In the genomic region with DNA sequence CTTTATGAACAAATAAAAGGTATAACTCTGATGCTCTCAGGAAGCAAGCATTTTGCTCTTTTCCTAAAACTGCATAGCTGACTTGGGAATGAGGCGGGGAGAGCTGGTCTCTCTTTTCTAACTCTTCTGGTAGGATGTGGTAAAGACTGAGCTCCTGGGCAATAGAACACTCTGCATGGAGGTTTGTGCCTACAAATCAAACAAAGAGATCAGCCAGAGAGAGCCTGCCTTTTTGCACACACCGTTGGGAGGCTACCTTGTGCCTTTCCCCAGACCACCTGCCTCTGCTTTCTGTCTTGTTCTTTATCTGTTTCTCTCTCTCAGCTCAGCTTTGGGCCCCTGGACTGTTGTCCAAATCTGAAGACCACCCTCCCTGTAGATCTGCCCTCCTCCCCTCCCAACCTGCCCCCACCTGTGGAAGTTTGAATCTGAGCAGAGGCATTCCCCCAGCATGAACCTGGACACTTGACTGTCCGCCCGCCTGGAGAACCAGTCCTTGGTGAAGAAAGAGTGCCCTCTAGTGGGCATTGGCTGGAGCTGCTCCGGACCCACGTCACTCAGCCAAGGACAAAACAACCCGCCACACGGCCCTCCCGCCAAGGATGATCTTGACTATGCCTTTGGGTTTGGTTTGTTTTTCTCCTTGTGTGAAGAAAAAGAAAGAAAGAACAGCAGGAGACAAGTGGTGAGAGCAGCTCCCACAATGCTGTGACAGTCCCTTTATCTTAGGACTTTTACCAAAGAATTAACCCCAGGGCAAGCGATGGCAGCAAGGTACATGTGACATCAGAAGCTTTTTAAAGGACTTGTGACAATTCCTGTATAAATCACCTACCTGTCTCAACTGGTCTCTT, we compare ENCODE assay signal across 8 cellular contexts.
DNase-seq lines count a peak whose midpoint lies in the region; ATAC-seq and TF ChIP-seq lines count a peak whose summit lies in the region.

No MANE protein-coding gene starts in this region.

- no peaks in the 10 kb centered on the region for H3K27me3 ChIP-seq in liver (ENCODE audit: control insufficient read depth in 4 of 4, insufficient read depth in 4 of 4, low read length in 3 of 4)

- no peak overlapping the region for H3K27ac ChIP-seq in C4-2B
- H3K27ac ChIP-seq in liver (ENCODE audit: low read depth in 1 of 2, low read length in 2 of 2), result no peak overlapping the region

- 22% methylated on average over 10 of the region's 10 CpGs for WGBS in liver

- H3K9me3 ChIP-seq in liver (ENCODE audit: control insufficient read depth in 4 of 4, low read length in 3 of 4), result no peaks in the 10 kb centered on the region

- TF ChIP-seq CTCF in C4-2B (conservative IDR thresholded peaks at IDR 0.05) (peak; percentile 95), liver (IDR thresholded peaks at IDR 0.05; ENCODE audit: low read depth, low read length, missing input control) (peak; percentile 97)

- no peak overlapping the region for H3K9ac ChIP-seq in liver (ENCODE audit: low read depth in 1 of 2, low read length in 2 of 2)

- DNase-seq in GM19240 (ENCODE audit: insufficient read length, low spot score) (peak; percentile 78), NCI-H446 (lab: John Stamatoyannopoulos, UW) (peak; percentile 82 to 94), dermis blood vessel endothelial cell (peak; percentile 80)
- peak; percentile 70 for DNase-seq in activated CD4-positive, alpha-beta T cell treated with anti-CD3 and anti-CD28 coated beads for 48 hours
- peak in 2 of 3 donors; percentile 13 to 26 for DNase-seq in stimulated activated CD4-positive, alpha-beta T cell treated with anti-CD3 and anti-CD28 coated beads, TNF-alpha, amount 100 ng/mL, for 1 hour (ENCODE audit: low read depth in 3 of 3, low spot score in 1 of 3)

- peak; percentile 91 for ATAC-seq in HG03378 (IDR thresholded peaks at IDR 0.05; ENCODE audit: unreplicated experiment)

- TF ChIP-seq RAD21 in liver (IDR thresholded peaks at IDR 0.05), result peak; percentile 99

- no peaks in the 10 kb centered on the region for H3K36me3 ChIP-seq in liver (ENCODE audit: control insufficient read depth in 4 of 4, insufficient read depth in 3 of 4, low read depth in 1 of 4, low read length in 3 of 4)

- no peak overlapping the region for H3K4me3 ChIP-seq in liver (ENCODE audit: low read depth in 1 of 3, low read length in 3 of 3)

- peaks cover 0 to 7% (median 0%) of the 10 kb centered on the region in 4 donors for H3K4me1 ChIP-seq in liver (ENCODE audit: control insufficient read depth in 4 of 4, insufficient read depth in 4 of 4, low read length in 3 of 4)

TF ChIP-seq in liver, 16 proteins besides CTCF, POLR2A, EP300 and RAD21:
- TF ChIP-seq EGR1 (IDR thresholded peaks at IDR 0.05; ENCODE audit: low read depth in 2 of 2) (no peak), RXRA (IDR thresholded peaks at IDR 0.05) (peak in 1 of 2 donors; percentile 26)

Comparison
In these comparisons a context has a peak if more than half of its experiments do, and no peak if none do; other contexts are left out.
1. DNase-seq: peak in every context shown above with its lines; median percentile 88 in NCI-H446; 80 in dermis blood vessel endothelial cell; 78 in GM19240; 70 in activated CD4-positive, alpha-beta T cell treated with anti-CD3 and anti-CD28 coated beads for 48 hours; 20 in stimulated activated CD4-positive, alpha-beta T cell treated with anti-CD3 and anti-CD28 coated beads, TNF-alpha, amount 100 ng/mL, for 1 hour.